ENCODE assay signal across 25 cellular contexts in the genomic region with DNA sequence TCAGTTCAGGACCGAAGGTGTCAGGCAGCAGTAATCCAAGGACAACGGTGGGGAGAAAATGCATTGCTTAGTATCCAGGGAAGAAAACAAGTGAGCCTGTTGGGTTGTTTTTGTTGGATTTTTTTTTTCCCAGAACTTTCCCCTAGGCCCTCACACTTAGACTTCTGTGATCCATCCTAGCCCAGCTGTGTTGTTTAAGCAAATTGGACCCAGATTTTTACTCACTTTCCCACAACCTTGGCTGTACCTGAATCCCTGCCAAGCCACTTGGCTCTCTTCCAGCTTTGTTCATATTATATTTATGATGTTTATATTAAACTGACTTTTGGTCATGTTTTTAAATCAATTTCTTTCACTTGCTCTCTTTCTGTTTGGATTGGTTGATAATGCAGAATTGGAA. TPM values are rescaled to one million over a fixed set of nuclear protein-coding genes. Genes with fewer than 3 reads are reported as not detected.
DNase-seq lines count a peak whose midpoint lies in the region; ATAC-seq, FAIRE-seq and TF ChIP-seq lines count a peak whose summit lies in the region.
"Had no signal": no experiment of that assay in that cellular context is flagged by ENCODE, and none has a peak within 500 bp of the region (broad histone marks: within the 10 kb centered on the region; RNA-seq: fewer than 3 reads in every experiment).

No MANE protein-coding gene starts in this region.

- H3K9me3 ChIP-seq in pancreas: no peaks in the 10 kb centered on the region
- H3K9me3 ChIP-seq: esophagus muscularis mucosa, prostate gland, SJSA1 had no signal

- peak overlapping the region in 2 of 4 donors; percentile 37 to 51 for H3K27ac ChIP-seq in pancreas
- H3K27ac ChIP-seq: 22Rv1, esophagus muscularis mucosa, prostate gland, SJSA1 had no signal

- ATAC-seq in pancreas: peak in 3 of 4 donors; percentile 25 to 58 (median 38)
- ATAC-seq in GM21367 (IDR thresholded peaks at IDR 0.05; ENCODE audit: unreplicated experiment): no peak
- ATAC-seq: activated CD4-positive, CD25-positive, alpha-beta regulatory T cell treated with anti-CD3 and anti-CD28 coated beads, Interleukin-2, amount 50 U/mL, for 24 hours; GM12878 had no signal

- intact Hi-C loops in pancreas (cut with DNase I): no loop called here

- no peak for FAIRE-seq in pancreas (lab: Jason Lieb, UNC)
- FAIRE-seq: GM12878, keratinocyte had no signal

- POLR2A ChIA-PET in GM10248 (lab: Yijun Ruan, JAX): no interaction called here

- 4 to 12% methylated on average over 2 of the region's 2 CpGs for WGBS in pancreas, 2 donors

- no peaks in the 10 kb centered on the region for H3K36me3 ChIP-seq in pancreas
- H3K36me3 ChIP-seq: esophagus muscularis mucosa, prostate gland, SJSA1 had no signal

- CTCF ChIA-PET in GM10248 (lab: Yijun Ruan, JAX): no interaction called here

- TF ChIP-seq CTCF in pancreas (IDR thresholded peaks at IDR 0.05) (no peak), GM10248 (IDR thresholded peaks at IDR 0.05; ENCODE audit: control extremely low read depth, extremely low read depth, low read depth, missing control alignments) (no peak)

- H3K4me1 ChIP-seq in pancreas: peaks cover 0 to 22% (median 7%) of the 10 kb centered on the region in 3 donors
- H3K4me1 ChIP-seq: prostate gland, SJSA1 had no signal

- H3K27me3 ChIP-seq in pancreas: no peaks in the 10 kb centered on the region
- H3K27me3 ChIP-seq: esophagus muscularis mucosa, SJSA1 had no signal

- DNase-seq in DMS 273 (lab: John Stamatoyannopoulos, UW; ENCODE audit: unreplicated experiment) (peak; percentile 19), DMS 273 treated with DMSO at 0.1 percent for 48 hours (lab: John Stamatoyannopoulos, UW) (no peak), dermis microvascular lymphatic vessel endothelial cell (ENCODE audit: low read depth in 2 of 2) (peak; percentile 67 to 70), pancreas (peak in 3 of 6 donors; percentile 41 to 47 (median 42)), NOMO-1 treated with dmso at 0.1 percent for 144 hours (lab: John Stamatoyannopoulos, UW; ENCODE audit: unreplicated experiment) (no peak), GM10248 (ENCODE audit: extremely low spot score) (no peak)
- DNase-seq: activated T-cell treated with anti-CD3 and anti-CD28 coated beads, Interleukin-2, amount 50 U/mL, for 48 hours; GDM1; Kasumi-1; mesendoderm; NCI-H1436 treated with DMSO at 0.1 percent for 48 hours; NCI-H510A; nephron progenitor cell; stimulated activated CD4-positive, alpha-beta T cell treated with anti-CD3 and anti-CD28 coated beads, Interleukin-12 subunit alpha, Interleukin-12 subunit beta, amount 100 ng/mL, for 4 hours; T-helper 9 cell had no signal

- H3K4me3 ChIP-seq in pancreas: no peak overlapping the region
- H3K4me3 ChIP-seq: esophagus muscularis mucosa, GM12878, prostate gland, SJSA1 had no signal

TF ChIP-seq in PFSK-1, 5 proteins besides CTCF, POLR2A, EP300 and RAD21:
- TF ChIP-seq POLR2AphosphoS5 (IDR thresholded peaks at IDR 0.05; ENCODE audit: low read depth, low read length) (no peak), SIN3A (IDR thresholded peaks at IDR 0.05; ENCODE audit: borderline replicate concordance, insufficient read depth, low read length) (0 out of 2 replicates have a peak, but pooled peaks have one; percentile 32), FOXP2 (optimal IDR thresholded peaks at IDR 0.05; ENCODE audit: borderline replicate concordance, extremely low read depth, extremely low read length, insufficient read depth) (no peak), TAF1 (IDR thresholded peaks at IDR 0.05; ENCODE audit: borderline replicate concordance, insufficient read depth, low read length) (no peak)
- TF ChIP-seq, protein P1, sequence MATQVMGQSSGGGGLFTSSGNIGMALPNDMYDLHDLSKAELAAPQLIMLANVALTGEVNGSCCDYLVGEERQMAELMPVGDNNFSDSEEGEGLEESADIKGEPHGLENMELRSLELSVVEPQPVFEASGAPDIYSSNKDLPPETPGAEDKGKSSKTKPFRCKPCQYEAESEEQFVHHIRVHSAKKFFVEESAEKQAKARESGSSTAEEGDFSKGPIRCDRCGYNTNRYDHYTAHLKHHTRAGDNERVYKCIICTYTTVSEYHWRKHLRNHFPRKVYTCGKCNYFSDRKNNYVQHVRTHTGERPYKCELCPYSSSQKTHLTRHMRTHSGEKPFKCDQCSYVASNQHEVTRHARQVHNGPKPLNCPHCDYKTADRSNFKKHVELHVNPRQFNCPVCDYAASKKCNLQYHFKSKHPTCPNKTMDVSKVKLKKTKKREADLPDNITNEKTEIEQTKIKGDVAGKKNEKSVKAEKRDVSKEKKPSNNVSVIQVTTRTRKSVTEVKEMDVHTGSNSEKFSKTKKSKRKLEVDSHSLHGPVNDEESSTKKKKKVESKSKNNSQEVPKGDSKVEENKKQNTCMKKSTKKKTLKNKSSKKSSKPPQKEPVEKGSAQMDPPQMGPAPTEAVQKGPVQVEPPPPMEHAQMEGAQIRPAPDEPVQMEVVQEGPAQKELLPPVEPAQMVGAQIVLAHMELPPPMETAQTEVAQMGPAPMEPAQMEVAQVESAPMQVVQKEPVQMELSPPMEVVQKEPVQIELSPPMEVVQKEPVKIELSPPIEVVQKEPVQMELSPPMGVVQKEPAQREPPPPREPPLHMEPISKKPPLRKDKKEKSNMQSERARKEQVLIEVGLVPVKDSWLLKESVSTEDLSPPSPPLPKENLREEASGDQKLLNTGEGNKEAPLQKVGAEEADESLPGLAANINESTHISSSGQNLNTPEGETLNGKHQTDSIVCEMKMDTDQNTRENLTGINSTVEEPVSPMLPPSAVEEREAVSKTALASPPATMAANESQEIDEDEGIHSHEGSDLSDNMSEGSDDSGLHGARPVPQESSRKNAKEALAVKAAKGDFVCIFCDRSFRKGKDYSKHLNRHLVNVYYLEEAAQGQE (IDR thresholded peaks at IDR 0.05; ENCODE audit: insufficient read depth in 1 of 2, low read depth in 2 of 2, low read length in 2 of 2): no peak

RNA-seq across cellular contexts. Expression of gene OLFM4, which starts 16.5 kb away (rescaled TPM):
- polyA plus RNA-seq in PFSK-1 (2012; ENCODE audit: insufficient read length, low read depth): not detected
- total RNA-seq in dermis microvascular lymphatic vessel endothelial cell (under 0.01 and 0.25 TPM in 2 replicates), pancreas (1,000 to 10,000 TPM in 2 of 6 donors, 100 to 1,000 TPM in 2, 10 to 100 TPM in 2; 45.2 to 4,667 (median 183) TPM)
- polyA plus RNA-seq in pancreas: 10 to 100 TPM in 1 of 2 donors, 1 to 10 TPM in 1; 8.0 to 93.0 TPM
- total RNA-seq: GM12878, HT-29, SJSA1 had no signal
- polyA plus RNA-seq: keratinocyte had no signal

Comparison
In these comparisons a context has a peak if more than half of its experiments do, and no peak if none do; other contexts are left out.
1. DNase-seq: peak in DMS 273 (single experiment) and dermis microvascular lymphatic vessel endothelial cell (2 of 2); none in DMS 273 treated with DMSO at 0.1 percent for 48 hours (single experiment), NOMO-1 treated with dmso at 0.1 percent for 144 hours (single experiment) and GM10248 (single experiment).
2. RNA of gene OLFM4, which starts 16.5 kb away (total RNA-seq): 45.2 to 4,667 TPM in pancreas; under 0.01 to 0.25 TPM in dermis microvascular lymphatic vessel endothelial cell; every median in the first group is over 10 times any median in the second.